8 cellular contexts compared by ENCODE assay signal in genomic region chr20:1467355-1468116, GRCh38. TPM values are rescaled to one million over a fixed set of nuclear protein-coding genes. Genes with fewer than 3 reads are reported as not detected.
DNase-seq lines count a peak whose midpoint lies in the region; ATAC-seq and TF ChIP-seq lines count a peak whose summit lies in the region.

No MANE protein-coding gene starts in this region.

- H3K4me2 ChIP-seq in DOHH2 (ENCODE audit: low read length) = peak overlapping the region; percentile 71

- 29 to 32% methylated on average over 22 of the region's 22 CpGs for WGBS in body of pancreas, 2 donors
- WGBS in mesodermal cell (ENCODE audit: insufficient coverage in 2 of 2), 2 experiments = 78 to 79% methylated on average over 17 to 22 of the region's 22 CpGs

- ATAC-seq in body of pancreas (peak; percentile 42), GM19455 (IDR thresholded peaks at IDR 0.05; ENCODE audit: unreplicated experiment) (no peak)

- H3K27me3 ChIP-seq in DOHH2 (ENCODE audit: control insufficient read depth, low read length) (no peaks in the 10 kb centered on the region), body of pancreas (no peaks in the 10 kb centered on the region), uterus (no peaks in the 10 kb centered on the region)

- H3K9me2 ChIP-seq in DOHH2 (replicated peaks; ENCODE audit: control insufficient read depth, low read length) = no peaks in the 10 kb centered on the region

- peaks cover 14% of the 10 kb centered on the region for H4K20me1 ChIP-seq in DOHH2 (ENCODE audit: control insufficient read depth, insufficient read depth, low read depth, low read length)

- TF ChIP-seq CTCF in DOHH2 (IDR thresholded peaks at IDR 0.05; ENCODE audit: low read depth, low read length, poor library complexity, severe bottlenecking) (no peak), body of pancreas (IDR thresholded peaks at IDR 0.05) (no peak), uterus (IDR thresholded peaks at IDR 0.05) (no peak)

- H3K4me1 ChIP-seq in DOHH2 (ENCODE audit: control insufficient read depth, low read length) (peaks cover 48% of the 10 kb centered on the region), body of pancreas (peaks cover 61% of the 10 kb centered on the region), mesodermal cell (ENCODE audit: control insufficient read depth, insufficient read depth, low read length, poor library complexity, severe bottlenecking) (peaks cover 10% of the 10 kb centered on the region), uterus (peaks cover 0 to 14% of the 10 kb centered on the region in 2 donors)

- DNase-seq in NCI-H146 treated with DMSO at 0.1 percent for 48 hours (lab: John Stamatoyannopoulos, UW; ENCODE audit: unreplicated experiment) (peak; percentile 33), body of pancreas (peak; percentile 49 to 82 (median 60)), uterus (no peak), HCEC 1CT (no peak)
- DNase-seq in stimulated activated CD8-positive, alpha-beta memory T cell treated with anti-CD3 and anti-CD28 coated beads, Interleukin-4, amount 100 ng/mL, for 48 hours = no peak

- H3K36me3 ChIP-seq in DOHH2 (ENCODE audit: control insufficient read depth, low read length) = peaks cover 28% of the 10 kb centered on the region
- no peaks in the 10 kb centered on the region for H3K36me3 ChIP-seq in body of pancreas (replicated peaks in 1 of 2; ENCODE audit: insufficient read depth in 1 of 2, low read depth in 2 of 2)
- H3K36me3 ChIP-seq in mesodermal cell (ENCODE audit: control insufficient read depth, insufficient read depth, low read length) = peaks cover 28% of the 10 kb centered on the region
- no peaks in the 10 kb centered on the region for H3K36me3 ChIP-seq in uterus

- H3K9me3 ChIP-seq in DOHH2 (ENCODE audit: control insufficient read depth, insufficient read depth, low read length) (no peaks in the 10 kb centered on the region), body of pancreas (no peaks in the 10 kb centered on the region), mesodermal cell (ENCODE audit: control insufficient read depth, low read length) (no peaks in the 10 kb centered on the region), uterus (no peaks in the 10 kb centered on the region)

- peaks cover 37% of the 10 kb centered on the region for H3K79me2 ChIP-seq in DOHH2 (ENCODE audit: control insufficient read depth, low read length)

- H3K27ac ChIP-seq in DOHH2 (ENCODE audit: low read depth, low read length) (peak overlapping the region; percentile 23), body of pancreas (peak overlapping the region; percentile 18 to 95 (median 88)), mesodermal cell (ENCODE audit: low read depth, low read length, severe bottlenecking) (peak overlapping the region; percentile 67), uterus (peak overlapping the region; percentile 7 to 81)

- intact Hi-C loops in body of pancreas (cut with DNase I) = loop anchor here (10.0 kb wide), 2 partner anchors 73 to 353 kb away; partner anchors contain the start of genes FKBP1A and PSMF1
- intact Hi-C loops in uterus (cut with DNase I; ENCODE audit: low total_unique reads) = loop anchor here (10.0 kb wide), 1 partner anchor 153 kb away; no protein-coding TSS in a partner anchor

- H3K4me3 ChIP-seq in DOHH2 (ENCODE audit: low read length) (peak overlapping the region; percentile 65), body of pancreas (no peak overlapping the region), mesodermal cell (ENCODE audit: extremely low read depth, insufficient read depth, low read length, poor library complexity, severe bottlenecking) (no peak overlapping the region), uterus (peak overlapping the region in 1 of 2 donors; percentile 4)

- peak in 2 of 3 donors; percentile 71 to 78 for TF ChIP-seq POLR2A in body of pancreas (IDR thresholded peaks at IDR 0.05)
- TF ChIP-seq POLR2A in uterus (IDR thresholded peaks at IDR 0.05) = no peak

- peaks cover 2% of the 10 kb centered on the region; the same call in 1 of the 2 replicates for H3F3A ChIP-seq in DOHH2 (ENCODE audit: control insufficient read depth, insufficient read depth)

RNA-seq across cellular contexts. Expression of gene NSFL1C, which starts 0.9 kb away (rescaled TPM):
- total RNA-seq in body of pancreas (10 to 100 TPM; 23.1 to 33.7 TPM), uterus (10 to 100 TPM; 18.7 to 67.8 (median 35.8) TPM)
- polyA plus RNA-seq in mesodermal cell (2013, experiment 1 of 2) = 49.3 TPM
- 43.7 TPM for polyA plus RNA-seq in mesodermal cell (2013, experiment 2 of 2)

RNA-seq across cellular contexts. Expression of gene SIRPB2, which starts 23.7 kb away (rescaled TPM):
- 1 to 10 TPM in 1 of 2 donors, under 1 TPM in 1; 0.33 to 2.3 TPM for total RNA-seq in body of pancreas
- 0.44 TPM for polyA plus RNA-seq in mesodermal cell (2013, experiment 1 of 2)
- 0.25 TPM for polyA plus RNA-seq in mesodermal cell (2013, experiment 2 of 2)
- 1 to 10 TPM in 2 of 4 donors, under 1 TPM in 1, not detected in 1; under 0.01 to 2.9 (median 1.7) TPM for total RNA-seq in uterus

Comparison
In these comparisons a context has a peak if more than half of its experiments do, and no peak if none do; other contexts are left out.
1. H3K27ac ChIP-seq: peak in every context shown above with its lines; median percentile 88 in body of pancreas; 67 in mesodermal cell; 44 in uterus; 23 in DOHH2.
2. DNase-seq: peak in NCI-H146 treated with DMSO at 0.1 percent for 48 hours (single experiment) and body of pancreas (4 of 4); none in uterus (0 of 2), HCEC 1CT (single experiment) and stimulated activated CD8-positive, alpha-beta memory T cell treated with anti-CD3 and anti-CD28 coated beads, Interleukin-4, amount 100 ng/mL, for 48 hours (single experiment).
3. POLR2A ChIP-seq: peak in body of pancreas (2 of 3); none in uterus (0 of 2).